In genomic region chr17:81365601-81366585, GRCh38 we compare ENCODE assay signal across 8 cellular contexts. TPM values are rescaled to one million over a fixed set of nuclear protein-coding genes. Genes with fewer than 3 reads are reported as not detected.
DNase-seq lines count a peak whose midpoint lies in the region; ATAC-seq, FAIRE-seq and TF ChIP-seq lines count a peak whose summit lies in the region.

No MANE protein-coding gene starts in this region.

- 4% methylated on average over 30 of the region's 30 CpGs for WGBS in GM12878 (ENCODE audit: insufficient coverage, insufficient replicate concordance, low lambda C conversion rate, missing lambda C conversion rate)
- 38% methylated on average over 5 of the region's 30 CpGs for WGBS in right lobe of liver (ENCODE audit: insufficient coverage, low coverage, low lambda C conversion rate, missing lambda C conversion rate)

- H3K79me2 ChIP-seq in GM12878 (ENCODE audit: control insufficient read depth, insufficient read depth, low read length) = no peaks in the 10 kb centered on the region

- RAD21 ChIA-PET in GM12878 (lab: Charles Lee; ENCODE audit: unreplicated experiment) = no interaction called here

- BruUV-seq in GM12878 (replicated peaks; lab: Mats Ljungman, UMichigan) = no TSS peak

- peak overlapping the region; percentile 17; the same call in 1 of the 2 replicates for H3K4me2 ChIP-seq in GM12878 (ENCODE audit: control insufficient read depth, insufficient read depth)

- SMC1A ChIA-PET in GM12878 (lab: Charles Lee; ENCODE audit: uncharacterized antibody, unreplicated experiment) = no interaction called here

- ATAC-seq in GM12878 = peak; percentile 91
- ATAC-seq in right lobe of liver = peak; percentile 27 to 63 (median 44)

- no peak for TF ChIP-seq RAD21 in GM12878 (IDR thresholded peaks at IDR 0.05; ENCODE audit: insufficient read depth, low read depth, low read length)

- no peak for FAIRE-seq in GM12878 (lab: Jason Lieb, UNC)

- TF ChIP-seq POLR2A in GM12878 (IDR thresholded peaks at IDR 0.05; ENCODE audit: low read depth, low read length) = no peak
- TF ChIP-seq POLR2A in right lobe of liver (IDR thresholded peaks at IDR 0.05) = no peak

- no peak for TF ChIP-seq EP300 in GM12878 (IDR thresholded peaks at IDR 0.05; ENCODE audit: borderline replicate concordance in 1 of 2, control insufficient read depth in 1 of 2, low read depth in 2 of 2, low read length in 2 of 2)

- TF ChIP-seq CTCF in GM12878 (IDR thresholded peaks at IDR 0.05 in 2 of 3, conservative IDR thresholded peaks at IDR 0.05 in 1 of 3; ENCODE audit: control insufficient read depth in 2 of 3, extremely low read depth in 1 of 3, insufficient read depth in 1 of 3, low read depth in 3 of 3, low read length in 3 of 3) (no peak), right lobe of liver (IDR thresholded peaks at IDR 0.05) (no peak)

- no peak overlapping the region for H3K4me3 ChIP-seq in GM12878
- no peak overlapping the region for H3K4me3 ChIP-seq in right lobe of liver

- POLR2A ChIA-PET in GM12878 (lab: Charles Lee) = no interaction called here

- H2AFZ ChIP-seq in GM12878 (ENCODE audit: control insufficient read depth, low read depth, low read length) = no peak overlapping the region

- H3K27ac ChIP-seq in GM12878 (ENCODE audit: control insufficient read depth, insufficient read depth) (no peak overlapping the region), right lobe of liver (no peak overlapping the region)

- H3K9me3 ChIP-seq in GM12878 (replicated peaks; ENCODE audit: control insufficient read depth, insufficient read depth, low read length) (no peaks in the 10 kb centered on the region; the same call in 2 of the 3 replicates), right lobe of liver (no peaks in the 10 kb centered on the region)

- intact Hi-C loops in GM12878 (cut with micrococcal nuclease; ENCODE audit: unreplicated experiment) (no loop called here), right lobe of liver (cut with DNase I) (no loop called here)

- no peaks in the 10 kb centered on the region for H3K36me3 ChIP-seq in GM12878 (ENCODE audit: control insufficient read depth in 2 of 2, insufficient read depth in 2 of 2, low read length in 1 of 2)
- H3K36me3 ChIP-seq in right lobe of liver = no peaks in the 10 kb centered on the region

- H3K27me3 ChIP-seq in GM12878 (replicated peaks in 1 of 2; ENCODE audit: control insufficient read depth in 2 of 2, insufficient read depth in 2 of 2, low read length in 1 of 2) (peaks cover 2 to 10% of the 10 kb centered on the region in 2 experiments; a peak in 1 of 4 replicates), right lobe of liver (no peaks in the 10 kb centered on the region)

- in situ Hi-C loops in GM12878 (cut with MboI) = no loop called here

- no peaks in the 10 kb centered on the region for H4K20me1 ChIP-seq in GM12878 (ENCODE audit: control insufficient read depth, insufficient read depth)

- no peak overlapping the region; the same call in 1 of the 2 replicates for H3K9ac ChIP-seq in GM12878 (ENCODE audit: control insufficient read depth, insufficient read depth, low read length)

- DNase-seq in DMS153 treated with DMSO at 0.1 percent for 48 hours (lab: John Stamatoyannopoulos, UW; ENCODE audit: unreplicated experiment) (peak; percentile 55), NCI-H2081 treated with DMSO at 0.1 percent for 48 hours (lab: John Stamatoyannopoulos, UW) (peak; percentile 59), GM12878 (ENCODE audit: low read depth, low spot score) (peak; percentile 28), right lobe of liver (no peak), ureter (ENCODE audit: low spot score) (peak; percentile 86), SKM-1 (lab: John Stamatoyannopoulos, UW; ENCODE audit: unreplicated experiment) (no peak), GM19238 (ENCODE audit: insufficient read length, low spot score) (no peak), COLO829 (ENCODE audit: low spot score) (no peak)

- CTCF ChIA-PET in GM12878 (lab: Yijun Ruan, JAX) = no interaction called here

- H3K4me1 ChIP-seq in GM12878 (ENCODE audit: control insufficient read depth, insufficient read depth, low read length) (peaks cover 12% of the 10 kb centered on the region), right lobe of liver (no peaks in the 10 kb centered on the region)

TF ChIP-seq in GM12878, 131 proteins besides CTCF, POLR2A, EP300 and RAD21 (continues in another document):
- TF ChIP-seq HDAC2 (IDR thresholded peaks at IDR 0.05) (no peak), BHLHE40 (IDR thresholded peaks at IDR 0.05; ENCODE audit: borderline replicate concordance in 1 of 2, low read depth in 2 of 2, low read length in 1 of 2) (peak in 1 of 2 experiments; percentile 73; a peak in 2 of 4 replicates), POLR2AphosphoS5 (IDR thresholded peaks at IDR 0.05; ENCODE audit: low read length) (no peak), CBFB (IDR thresholded peaks at IDR 0.05; ENCODE audit: low read depth) (no peak), USF2 (IDR thresholded peaks at IDR 0.05; ENCODE audit: borderline replicate concordance, low read depth, low read length) (no peak), YBX1 (IDR thresholded peaks at IDR 0.05) (no peak), ZZZ3 (IDR thresholded peaks at IDR 0.05; ENCODE audit: control insufficient read depth, insufficient read length, low read depth) (no peak), IKZF2 (IDR thresholded peaks at IDR 0.05) (peak in 1 of 2 experiments; percentile 30; a peak in 1 of 4 replicates), IRF4 (IDR thresholded peaks at IDR 0.05; ENCODE audit: low read depth, low read length) (no peak), RUNX3 (IDR thresholded peaks at IDR 0.05; ENCODE audit: low read length) (peak; percentile 63), ZNF384 (IDR thresholded peaks at IDR 0.05; ENCODE audit: borderline replicate concordance, low read depth, low read length) (no peak), NR2F1 (conservative IDR thresholded peaks at IDR 0.05) (0 out of 2 replicates have a peak, but pooled peaks have one; percentile 29)
- TF ChIP-seq, protein P1, sequence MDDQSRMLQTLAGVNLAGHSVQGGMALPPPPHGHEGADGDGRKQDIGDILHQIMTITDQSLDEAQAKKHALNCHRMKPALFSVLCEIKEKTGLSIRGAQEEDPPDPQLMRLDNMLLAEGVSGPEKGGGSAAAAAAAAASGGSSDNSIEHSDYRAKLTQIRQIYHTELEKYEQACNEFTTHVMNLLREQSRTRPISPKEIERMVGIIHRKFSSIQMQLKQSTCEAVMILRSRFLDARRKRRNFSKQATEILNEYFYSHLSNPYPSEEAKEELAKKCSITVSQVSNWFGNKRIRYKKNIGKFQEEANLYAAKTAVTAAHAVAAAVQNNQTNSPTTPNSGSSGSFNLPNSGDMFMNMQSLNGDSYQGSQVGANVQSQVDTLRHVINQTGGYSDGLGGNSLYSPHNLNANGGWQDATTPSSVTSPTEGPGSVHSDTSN (IDR thresholded peaks at IDR 0.05; ENCODE audit: insufficient replicate concordance, low read depth, low read length) = peak; percentile 66
- TF ChIP-seq, protein P2, sequence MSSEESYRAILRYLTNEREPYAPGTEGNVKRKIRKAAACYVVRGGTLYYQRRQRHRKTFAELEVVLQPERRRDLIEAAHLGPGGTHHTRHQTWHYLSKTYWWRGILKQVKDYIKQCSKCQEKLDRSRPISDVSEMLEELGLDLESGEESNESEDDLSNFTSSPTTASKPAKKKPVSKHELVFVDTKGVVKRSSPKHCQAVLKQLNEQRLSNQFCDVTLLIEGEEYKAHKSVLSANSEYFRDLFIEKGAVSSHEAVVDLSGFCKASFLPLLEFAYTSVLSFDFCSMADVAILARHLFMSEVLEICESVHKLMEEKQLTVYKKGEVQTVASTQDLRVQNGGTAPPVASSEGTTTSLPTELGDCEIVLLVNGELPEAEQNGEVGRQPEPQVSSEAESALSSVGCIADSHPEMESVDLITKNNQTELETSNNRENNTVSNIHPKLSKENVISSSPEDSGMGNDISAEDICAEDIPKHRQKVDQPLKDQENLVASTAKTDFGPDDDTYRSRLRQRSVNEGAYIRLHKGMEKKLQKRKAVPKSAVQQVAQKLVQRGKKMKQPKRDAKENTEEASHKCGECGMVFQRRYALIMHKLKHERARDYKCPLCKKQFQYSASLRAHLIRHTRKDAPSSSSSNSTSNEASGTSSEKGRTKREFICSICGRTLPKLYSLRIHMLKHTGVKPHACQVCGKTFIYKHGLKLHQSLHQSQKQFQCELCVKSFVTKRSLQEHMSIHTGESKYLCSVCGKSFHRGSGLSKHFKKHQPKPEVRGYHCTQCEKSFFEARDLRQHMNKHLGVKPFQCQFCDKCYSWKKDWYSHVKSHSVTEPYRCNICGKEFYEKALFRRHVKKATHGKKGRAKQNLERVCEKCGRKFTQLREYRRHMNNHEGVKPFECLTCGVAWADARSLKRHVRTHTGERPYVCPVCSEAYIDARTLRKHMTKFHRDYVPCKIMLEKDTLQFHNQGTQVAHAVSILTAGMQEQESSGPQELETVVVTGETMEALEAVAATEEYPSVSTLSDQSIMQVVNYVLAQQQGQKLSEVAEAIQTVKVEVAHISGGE (CRISPR knock-in tag; IDR thresholded peaks at IDR 0.05) = no peak

RNA-seq across cellular contexts. Expression of gene BAHCC1, which starts 29.4 kb away (rescaled TPM):
- 0.32 and 0.84 TPM in 2 replicates for total RNA-seq in GM12878 (2013; cell fraction: nucleolus; rRNA removed)
- total RNA-seq in GM12878 (2014; rRNA removed) (under 0.01 TPM in 1 of 2 replicates, not detected in the other), GM12878 (2014; rRNA removed; fragmentation: Illumina TruSeq; extraction: Trizol) (not detected in 2 replicates), GM12878 (2021) (0.10 and 0.45 TPM in 2 replicates), right lobe of liver (1 to 10 TPM; 2.5 to 6.4 (median 4.9) TPM), ureter (23.7 TPM)
- polyA plus RNA-seq in GM12878 (2011; ENCODE audit: low read depth) = not detected
- polyA plus RNA-seq in GM12878 (2011; rRNA removed) (0.12 TPM in 1 of 2 replicates, not detected in the other), GM12878 (2014; fragmentation: Illumina TruSeq; extraction: Trizol) (not detected in 2 replicates), GM12878 (2014; fragmentation: Nextera tagmentation; extraction: Ambion mirVana) (not detected), GM12878 (2014; rRNA removed) (0.03 TPM in 2 replicates), GM12878 (2016; fragmentation: Nextera tagmentation; extraction: Ambion mirVana) (under 1 TPM in 1 of 2 experiments, not detected in 1; 0.14 TPM)
- 0.01 and 0.07 TPM in 2 replicates for polyA plus RNA-seq in GM12878 (2011; cell fraction: cytosol; rRNA removed)
- polyA plus RNA-seq in GM12878 (2011; cell fraction: nucleus; rRNA removed) = 0.32 and 0.75 TPM in 2 replicates
- 0.03 and 0.07 TPM in 2 replicates for polyA plus RNA-seq in GM12878 (2012)
- 0.10 TPM in 1 of 2 replicates, not detected in the other for polyA minus RNA-seq in GM12878 (2011; rRNA and poly(A)+ RNA removed)
- polyA minus RNA-seq in GM12878 (2011; cell fraction: cytosol; rRNA and poly(A)+ RNA removed) = not detected in 2 replicates
- 0.48 and 0.67 TPM in 2 replicates for polyA minus RNA-seq in GM12878 (2011; cell fraction: nucleus; rRNA and poly(A)+ RNA removed)

Comparison
In these comparisons a context has a peak if more than half of its experiments do, and no peak if none do; other contexts are left out.
1. DNase-seq: peak in DMS153 treated with DMSO at 0.1 percent for 48 hours (single experiment), NCI-H2081 treated with DMSO at 0.1 percent for 48 hours (single experiment), GM12878 (single experiment) and ureter (single experiment); none in right lobe of liver (0 of 3), SKM-1 (single experiment), GM19238 (single experiment) and COLO829 (single experiment).